22 cellular contexts compared by ENCODE assay signal in the genomic region with DNA sequence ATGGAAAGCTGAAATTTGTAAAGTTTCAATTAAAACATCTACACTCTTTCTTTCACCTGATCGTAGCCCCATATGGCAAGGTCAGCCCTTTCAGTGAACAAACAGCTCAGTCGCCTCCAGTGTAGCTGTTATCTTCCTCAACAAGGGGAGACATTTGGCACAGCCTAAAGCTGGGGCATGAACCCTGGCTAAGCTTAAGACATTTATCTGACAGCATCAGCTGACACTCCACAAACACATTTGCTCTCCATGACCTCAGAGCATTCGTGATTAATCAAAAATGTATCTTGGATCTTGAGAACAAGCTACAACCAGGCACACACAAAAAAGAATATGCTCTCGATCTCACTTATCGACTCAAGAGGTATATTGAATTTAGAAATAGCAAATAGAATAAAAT.
DNase-seq lines count a peak whose midpoint lies in the region; FAIRE-seq and TF ChIP-seq lines count a peak whose summit lies in the region.
"Had no signal": no experiment of that assay in that cellular context is flagged by ENCODE, and none has a peak within 500 bp of the region (broad histone marks: within the 10 kb centered on the region; RNA-seq: fewer than 3 reads in every experiment).

No MANE protein-coding gene starts in this region.

- H3K4me3 Mint-ChIP-seq in HFFc6: no peak overlapping the region
- H3K4me3 Mint-ChIP-seq: activated naive CD8-positive, alpha-beta T cell treated with anti-CD3 and anti-CD28 coated beads, Interleukin-2, amount 10 ng/mL, durations not matched to agents 7 days and 5 days; CD4-positive, CD25-positive, alpha-beta regulatory T cell; natural killer cell treated with Interleukin-12 subunit alpha and Interleukin-12 subunit beta and Interleukin-15 and Interleukin-18, amount 100 ng/mL, for 72 hours; T-helper 2 cell treated with Interferon-gamma antibody and Interleukin-4, amounts not matched to agents 5 μg/mL and 100 μg/mL, for 36 hours had no signal

- CTCF ChIA-PET in endothelial cell of umbilical vein (lab: Charles Lee): no interaction called here

- DNase-seq in EL: peak; percentile 14
- DNase-seq in NCI-H82 treated with DMSO at 0.1 percent for 48 hours (lab: John Stamatoyannopoulos, UW; ENCODE audit: unreplicated experiment): peak; percentile 64
- DNase-seq in endothelial cell of umbilical vein (ENCODE audit: low read depth, low spot score): peak; percentile 9
- DNase-seq in mucosa of gallbladder (ENCODE audit: low spot score): peak; percentile 25
- no peak for DNase-seq in HFFc6
- no peak for DNase-seq in transverse colon
- no peak for DNase-seq in activated gamma-delta T cell (lab: John Stamatoyannopoulos, UW)
- no peak for DNase-seq in NCI-H526 treated with DMSO at 0.1 percent for 48 hours (lab: John Stamatoyannopoulos, UW)
- DNase-seq: activated CD4-positive, CD25-positive, alpha-beta regulatory T cell treated with anti-CD3 and anti-CD28 coated beads, Interleukin-2, amount 50 U/mL, for 72 hours; activated naive CD8-positive, alpha-beta T cell treated with anti-CD3 and anti-CD28 coated beads, Interleukin-2, amount 10 ng/mL, durations not matched to agents 7 days and 5 days; brain microvascular endothelial cell; CD4-positive, CD25-positive, alpha-beta regulatory T cell; cortex of kidney; DMS53; foreskin melanocyte; NCI-H1436; SIG-M5; stimulated activated CD4-positive, alpha-beta T cell treated with anti-CD3 and anti-CD28 coated beads, Interleukin-15, amount 100 ng/mL, for 24 hours had no signal

- TF ChIP-seq POLR2A in endothelial cell of umbilical vein (IDR thresholded peaks at IDR 0.05; ENCODE audit: low read depth, low read length): no peak
- TF ChIP-seq POLR2A in transverse colon (IDR thresholded peaks at IDR 0.05): no peak

- no peaks in the 10 kb centered on the region for H3K79me2 ChIP-seq in endothelial cell of umbilical vein (ENCODE audit: control insufficient read depth, insufficient read depth, low read length)

- peaks cover 41% of the 10 kb centered on the region for H3K4me1 Mint-ChIP-seq in HFFc6 (ENCODE audit: low read depth)
- H3K4me1 Mint-ChIP-seq: activated naive CD8-positive, alpha-beta T cell treated with anti-CD3 and anti-CD28 coated beads, Interleukin-2, amount 10 ng/mL, durations not matched to agents 7 days and 5 days had no signal

- H3K9me3 Mint-ChIP-seq in HFFc6: no peaks in the 10 kb centered on the region
- H3K9me3 Mint-ChIP-seq: activated naive CD8-positive, alpha-beta T cell treated with anti-CD3 and anti-CD28 coated beads, Interleukin-2, amount 10 ng/mL, durations not matched to agents 7 days and 5 days; CD4-positive, CD25-positive, alpha-beta regulatory T cell; natural killer cell treated with Interleukin-12 subunit alpha and Interleukin-12 subunit beta and Interleukin-15 and Interleukin-18, amount 100 ng/mL, for 72 hours; T-helper 2 cell treated with Interferon-gamma antibody and Interleukin-4, amounts not matched to agents 5 μg/mL and 100 μg/mL, for 36 hours had no signal

- H3K36me3 ChIP-seq in endothelial cell of umbilical vein (ENCODE audit: control insufficient read depth in 2 of 2, extremely low read depth in 1 of 2, insufficient read depth in 2 of 2, low read length in 2 of 2): no peaks in the 10 kb centered on the region
- H3K36me3 ChIP-seq in transverse colon: no peaks in the 10 kb centered on the region
- H3K36me3 ChIP-seq: brain microvascular endothelial cell had no signal

- H3K4me1 ChIP-seq in endothelial cell of umbilical vein (ENCODE audit: control insufficient read depth, extremely low read depth, insufficient read depth, low read length) (peaks cover 4% of the 10 kb centered on the region), transverse colon (peaks cover 0 to 9% (median 2%) of the 10 kb centered on the region in 4 donors)

- H3K27ac ChIP-seq in endothelial cell of umbilical vein (ENCODE audit: insufficient read depth, low read depth, low read length) (no peak overlapping the region), transverse colon (no peak overlapping the region)
- H3K27ac ChIP-seq: brain microvascular endothelial cell had no signal

- H3K27me3 ChIP-seq in endothelial cell of umbilical vein (ENCODE audit: control insufficient read depth in 2 of 2, insufficient read depth in 2 of 2, low read length in 2 of 2) (no peaks in the 10 kb centered on the region), transverse colon (no peaks in the 10 kb centered on the region)
- H3K27me3 ChIP-seq: brain microvascular endothelial cell had no signal

- WGBS in transverse colon (ENCODE audit: low coverage in 1 of 2), 2 donors: 79 to 94% methylated on average over 5 of the region's 5 CpGs

- in situ Hi-C loops in transverse colon (cut with MboI; ENCODE audit: low pct_ligation_motif_present in 1 of 4, low pct_unique_long_range_greater_than_20kb in 1 of 4, low sequenced_read_pairs in 3 of 4): no loop called here

- no peaks in the 10 kb centered on the region for H4K20me1 ChIP-seq in endothelial cell of umbilical vein (replicated peaks; ENCODE audit: control insufficient read depth, extremely low read depth, insufficient read depth, low read length)

- H3K4me2 ChIP-seq in endothelial cell of umbilical vein (ENCODE audit: insufficient read depth, low read length): no peak overlapping the region

- POLR2A ChIA-PET in endothelial cell of umbilical vein (lab: Charles Lee): no interaction called here

- no peak for TF ChIP-seq EP300 in transverse colon (IDR thresholded peaks at IDR 0.05; ENCODE audit: low read depth)

- no TSS peak for BruUV-seq in endothelial cell of umbilical vein (replicated peaks; lab: Mats Ljungman, UMichigan)

- H3K27me3 Mint-ChIP-seq in HFFc6 (ENCODE audit: insufficient read depth): no peaks in the 10 kb centered on the region; the same call in 1 of the 2 replicates
- H3K27me3 Mint-ChIP-seq: activated naive CD8-positive, alpha-beta T cell treated with anti-CD3 and anti-CD28 coated beads, Interleukin-2, amount 10 ng/mL, durations not matched to agents 7 days and 5 days; CD4-positive, CD25-positive, alpha-beta regulatory T cell; natural killer cell treated with Interleukin-12 subunit alpha and Interleukin-12 subunit beta and Interleukin-15 and Interleukin-18, amount 100 ng/mL, for 72 hours had no signal

- H3K4me3 ChIP-seq in endothelial cell of umbilical vein (replicated peaks in 1 of 3; ENCODE audit: insufficient read depth in 1 of 3, low read depth in 1 of 3, low read length in 3 of 3) (no peak overlapping the region), transverse colon (no peak overlapping the region)

- intact Hi-C loops in endothelial cell of umbilical vein (cut with micrococcal nuclease): no loop called here
- intact Hi-C loops in transverse colon (cut with DNase I; ENCODE audit: low total_unique reads): no loop called here

- no peak overlapping the region for H3K9ac ChIP-seq in endothelial cell of umbilical vein (replicated peaks; ENCODE audit: extremely low read depth, insufficient read depth, low read length)

- dilution Hi-C loops in endothelial cell of umbilical vein (cut with MboI; ENCODE audit: extremely low pct_ligation_motif_present, low sequenced_read_pairs): no loop called here

- no peaks in the 10 kb centered on the region for H3K9me3 ChIP-seq in endothelial cell of umbilical vein (replicated peaks; ENCODE audit: control insufficient read depth, insufficient read depth, low read length)
- H3K9me3 ChIP-seq in transverse colon: no peaks in the 10 kb centered on the region

- H3K36me3 Mint-ChIP-seq in HFFc6 (ENCODE audit: low read depth): no peaks in the 10 kb centered on the region

- no peaks in the 10 kb centered on the region for H3K9me1 ChIP-seq in endothelial cell of umbilical vein (replicated peaks; ENCODE audit: control insufficient read depth, extremely low read depth, insufficient read depth, low read length)

- H3K27ac Mint-ChIP-seq in HFFc6: no peak overlapping the region
- H3K27ac Mint-ChIP-seq: activated naive CD8-positive, alpha-beta T cell treated with anti-CD3 and anti-CD28 coated beads, Interleukin-2, amount 10 ng/mL, durations not matched to agents 7 days and 5 days; natural killer cell treated with Interleukin-12 subunit alpha and Interleukin-12 subunit beta and Interleukin-15 and Interleukin-18, amount 100 ng/mL, for 72 hours; T-helper 2 cell treated with Interferon-gamma antibody and Interleukin-4, amounts not matched to agents 5 μg/mL and 100 μg/mL, for 36 hours had no signal

- no peak for TF ChIP-seq CTCF in endothelial cell of umbilical vein (IDR thresholded peaks at IDR 0.05; ENCODE audit: extremely low read depth in 1 of 2, insufficient read depth in 1 of 2, low read depth in 1 of 2, low read length in 2 of 2)
- TF ChIP-seq CTCF in HFFc6 (IDR thresholded peaks at IDR 0.05): no peak
- no peak for TF ChIP-seq CTCF in transverse colon (IDR thresholded peaks at IDR 0.05)

- no peak overlapping the region for H2AFZ ChIP-seq in endothelial cell of umbilical vein (ENCODE audit: low read depth, low read length)

- no peak for FAIRE-seq in endothelial cell of umbilical vein (lab: Jason Lieb, UNC)
- FAIRE-seq: GM12892, H1 had no signal

TF ChIP-seq in endothelial cell of umbilical vein, 7 proteins besides CTCF, POLR2A, EP300 and RAD21:
- TF ChIP-seq POLR2AphosphoS5 (IDR thresholded peaks at IDR 0.05; ENCODE audit: insufficient read depth, low read depth, low read length) (no peak), FOS (IDR thresholded peaks at IDR 0.05; ENCODE audit: borderline replicate concordance, insufficient read depth, low read length) (no peak), EZH2 (IDR thresholded peaks at IDR 0.05; ENCODE audit: borderline replicate concordance, low read depth, low read length, severe bottlenecking) (no peak), GATA2 (IDR thresholded peaks at IDR 0.05; ENCODE audit: insufficient read depth, insufficient read length, low read depth, low read length) (no peak)

Comparison
In these comparisons a context has a peak if more than half of its experiments do, and no peak if none do; other contexts are left out.
1. DNase-seq: peak in EL (single experiment), NCI-H82 treated with DMSO at 0.1 percent for 48 hours (single experiment), endothelial cell of umbilical vein (single experiment) and mucosa of gallbladder (single experiment); none in HFFc6 (single experiment), transverse colon (single experiment), activated gamma-delta T cell (single experiment) and NCI-H526 treated with DMSO at 0.1 percent for 48 hours (single experiment).